ENCODE assay signal across 22 cellular contexts in genomic region chr7:107077699-107078516, GRCh38.
"Had no signal": no experiment of that assay in that cellular context is flagged by ENCODE, and none has a peak within 500 bp of the region (broad histone marks: within the 10 kb centered on the region; RNA-seq: fewer than 3 reads in every experiment).

No MANE protein-coding gene starts in this region.

- H3K27ac ChIP-seq: brain microvascular endothelial cell, colonic mucosa, esophagus squamous epithelium, tibial nerve, vagina had no signal

- H3K4me3 Mint-ChIP-seq: activated CD4-positive, alpha-beta T cell treated with anti-CD3 and anti-CD28 coated beads, Interleukin-2, amount 10 ng/mL, durations not matched to agents 24 days and 14 days; activated CD8-positive, alpha-beta T cell treated with anti-CD3 and anti-CD28 coated beads for 36 hours; central memory CD8-positive, alpha-beta T cell; naive B cell; neural progenitor cell had no signal

- H3K9me3 ChIP-seq: colonic mucosa, esophagus squamous epithelium, right atrium auricular region, tibial nerve, vagina had no signal

- H3K4me3 ChIP-seq: colonic mucosa, esophagus squamous epithelium, neural progenitor cell, right atrium auricular region, tibial nerve, vagina had no signal

- H3K9ac ChIP-seq: neural progenitor cell had no signal

- H3K27me3 Mint-ChIP-seq: activated CD8-positive, alpha-beta T cell treated with anti-CD3 and anti-CD28 coated beads for 36 hours; central memory CD8-positive, alpha-beta T cell; naive B cell; progenitor cell of endocrine pancreas had no signal

- H3K36me3 ChIP-seq: brain microvascular endothelial cell, colonic mucosa, esophagus squamous epithelium, neural progenitor cell, right atrium auricular region, tibial nerve, vagina had no signal

- H3K4me1 Mint-ChIP-seq: activated CD4-positive, alpha-beta T cell treated with anti-CD3 and anti-CD28 coated beads, Interleukin-2, amount 10 ng/mL, durations not matched to agents 24 days and 14 days; central memory CD8-positive, alpha-beta T cell; naive B cell; neural progenitor cell had no signal

- H3K36me3 Mint-ChIP-seq: naive B cell, neural progenitor cell had no signal

- H3K27me3 ChIP-seq: brain microvascular endothelial cell, colonic mucosa, esophagus squamous epithelium, neural progenitor cell, right atrium auricular region, tibial nerve, vagina had no signal

- H3K27ac Mint-ChIP-seq: activated CD4-positive, alpha-beta T cell treated with anti-CD3 and anti-CD28 coated beads, Interleukin-2, amount 10 ng/mL, durations not matched to agents 24 days and 14 days; activated CD8-positive, alpha-beta T cell treated with anti-CD3 and anti-CD28 coated beads for 36 hours; activated T-helper 2 cell treated with anti-CD3 and anti-CD28 coated beads, Interferon-gamma antibody, Interleukin-2, Interleukin-4, amounts not matched to agents 10 μg/mL and 5 μg/mL and 100 μg/mL, durations not matched to agents 14 hours and 24 hours and 36 hours; neural progenitor cell had no signal

- H3K9me3 Mint-ChIP-seq: activated CD4-positive, alpha-beta T cell treated with anti-CD3 and anti-CD28 coated beads, Interleukin-2, amount 10 ng/mL, durations not matched to agents 24 days and 14 days; activated CD8-positive, alpha-beta T cell treated with anti-CD3 and anti-CD28 coated beads for 36 hours; activated T-helper 2 cell treated with anti-CD3 and anti-CD28 coated beads, Interferon-gamma antibody, Interleukin-2, Interleukin-4, amounts not matched to agents 10 μg/mL and 5 μg/mL and 100 μg/mL, durations not matched to agents 14 hours and 24 hours and 36 hours; central memory CD8-positive, alpha-beta T cell; naive B cell; neural progenitor cell had no signal

- H3K4me1 ChIP-seq: colonic mucosa, tibial nerve, vagina had no signal

- DNase-seq: activated CD4-positive, alpha-beta T cell treated with anti-CD3 and anti-CD28 coated beads, Interleukin-2, amount 10 ng/mL, durations not matched to agents 24 days and 14 days; activated CD8-positive, alpha-beta T cell treated with anti-CD3 and anti-CD28 coated beads for 36 hours; activated naive CD4-positive, alpha-beta T cell treated with Interleukin-2 at 50 U/mL for 16 hours; activated T-cell treated with anti-CD3 and anti-CD28 coated beads, Interleukin-2, amount 50 U/mL, for 1 hour; aorta; colonic mucosa; esophagus squamous epithelium; hippocampal formation; left colon; naive B cell; stimulated activated CD4-positive, alpha-beta T cell treated with anti-CD3 and anti-CD28 coated beads, Interleukin-2, amount 100 ng/mL, for 24 hours; stimulated activated naive CD4-positive, alpha-beta T cell treated with Interleukin-2 at 50 U/mL for 16 hours; T-helper 1 cell; T1000 had no signal
